Comparison of ENCODE assay signal across 26 cellular contexts in genomic region chr4:91961504-91961903, GRCh38.
DNase-seq lines count a peak whose midpoint lies in the region; ATAC-seq lines count a peak whose summit lies in the region.
"Had no signal": no experiment of that assay in that cellular context is flagged by ENCODE, and none has a peak within 500 bp of the region (broad histone marks: within the 10 kb centered on the region; RNA-seq: fewer than 3 reads in every experiment).

No MANE protein-coding gene starts in this region.

- H3K27me3 Mint-ChIP-seq in activated T-cell treated with anti-CD3 and anti-CD28 coated beads, Interleukin-2, amount 50 U/mL, for 4 hours (ENCODE audit: low read depth), result no peaks in the 10 kb centered on the region
- H3K27me3 Mint-ChIP-seq: activated CD4-positive, alpha-beta memory T cell treated with anti-CD3 and anti-CD28 coated beads, Interleukin-2, amount 10 ng/mL, durations not matched to agents 7 days and 5 days; CD4-positive, alpha-beta T cell; progenitor cell of endocrine pancreas; T-helper 17 cell had no signal

- no peaks in the 10 kb centered on the region for H3K4me1 Mint-ChIP-seq in activated T-cell treated with anti-CD3 and anti-CD28 coated beads, Interleukin-2, amount 50 U/mL, for 4 hours (ENCODE audit: low read depth)
- H3K4me1 Mint-ChIP-seq: activated CD4-positive, alpha-beta memory T cell treated with anti-CD3 and anti-CD28 coated beads, Interleukin-2, amount 10 ng/mL, durations not matched to agents 7 days and 5 days; T-helper 17 cell had no signal

- H3K9me3 Mint-ChIP-seq in activated T-cell treated with anti-CD3 and anti-CD28 coated beads, Interleukin-2, amount 50 U/mL, for 4 hours, result peaks cover 9% of the 10 kb centered on the region
- H3K9me3 Mint-ChIP-seq: activated CD4-positive, alpha-beta memory T cell treated with anti-CD3 and anti-CD28 coated beads, Interleukin-2, amount 10 ng/mL, durations not matched to agents 7 days and 5 days had no signal

- H3K4me3 Mint-ChIP-seq in activated T-cell treated with anti-CD3 and anti-CD28 coated beads, Interleukin-2, amount 50 U/mL, for 4 hours, result no peak overlapping the region
- H3K4me3 Mint-ChIP-seq: activated CD4-positive, alpha-beta memory T cell treated with anti-CD3 and anti-CD28 coated beads, Interleukin-2, amount 10 ng/mL, durations not matched to agents 7 days and 5 days; CD4-positive, alpha-beta T cell; T-helper 17 cell had no signal

- ATAC-seq in activated T-cell treated with anti-CD3 and anti-CD28 coated beads, Interleukin-2, amount 50 U/mL, for 4 hours, result no peak
- ATAC-seq: activated naive CD4-positive, alpha-beta T cell treated with anti-CD3 and anti-CD28 coated beads, Interleukin-2, amount 50 U/mL, for 72 hours; HCT116; right lobe of liver; T-helper 17 cell had no signal

- no peaks in the 10 kb centered on the region for H3K36me3 Mint-ChIP-seq in activated T-cell treated with anti-CD3 and anti-CD28 coated beads, Interleukin-2, amount 50 U/mL, for 4 hours (ENCODE audit: insufficient read depth)
- H3K36me3 Mint-ChIP-seq: activated naive CD4-positive, alpha-beta T cell treated with anti-CD3 and anti-CD28 coated beads, Interleukin-2, amount 50 U/mL, for 72 hours had no signal

- peak; percentile 6 for DNase-seq in DMS53 (lab: John Stamatoyannopoulos, UW)
- no peak for DNase-seq in DMS53 treated with DMSO at 0.1 percent for 48 hours (lab: John Stamatoyannopoulos, UW; ENCODE audit: unreplicated experiment)
- peak; percentile 41 for DNase-seq in amniotic epithelial cell (ENCODE audit: low read depth)
- peak; percentile 59 for DNase-seq in fibroblast of peridontal ligament (ENCODE audit: extremely low read depth)
- no peak for DNase-seq in DMS 273 (lab: John Stamatoyannopoulos, UW; ENCODE audit: unreplicated experiment)
- no peak for DNase-seq in NOMO-1 treated with DMSO at 0.1 percent for 48 hours (lab: John Stamatoyannopoulos, UW; ENCODE audit: unreplicated experiment)
- DNase-seq in NCI-H510A (lab: John Stamatoyannopoulos, UW), result no peak
- DNase-seq in activated T-cell treated with anti-CD3 and anti-CD28 coated beads, Interleukin-2, amount 50 U/mL, for 4 hours, result no peak
- DNase-seq: activated CD4-positive, alpha-beta memory T cell treated with anti-CD3 and anti-CD28 coated beads, Interleukin-2, amount 10 ng/mL, durations not matched to agents 7 days and 5 days; activated CD4-positive, alpha-beta T cell treated with anti-CD3 and anti-CD28 coated beads for 1 hour; activated CD8-positive, alpha-beta memory T cell treated with anti-CD3 and anti-CD28 coated beads, Interleukin-2, amount 50 U/mL, for 48 hours; AML-193; CD4-positive, alpha-beta T cell; head of caudate nucleus; NCI-H1417 treated with DMSO at 0.1 percent for 48 hours; NCI-H2081 treated with DMSO at 0.1 percent for 48 hours; NCI-H345; NCI-H82; right lobe of liver; stimulated activated CD4-positive, alpha-beta T cell treated with anti-CD3 and anti-CD28 coated beads, Interleukin-12 subunit alpha, Interleukin-12 subunit beta, amount 100 ng/mL, for 4 hours; stimulated activated CD4-positive, alpha-beta T cell treated with anti-CD3 and anti-CD28 coated beads, Interleukin-4, amount 100 ng/mL, for 1 hour; T-helper 17 cell; upper lobe of left lung had no signal

Comparison
In these comparisons a context has a peak if more than half of its experiments do, and no peak if none do; other contexts are left out.
1. DNase-seq: peak in DMS53 (single experiment), amniotic epithelial cell (single experiment) and fibroblast of peridontal ligament (single experiment); none in DMS53 treated with DMSO at 0.1 percent for 48 hours (single experiment), DMS 273 (single experiment), NOMO-1 treated with DMSO at 0.1 percent for 48 hours (single experiment), NCI-H510A (single experiment) and activated T-cell treated with anti-CD3 and anti-CD28 coated beads, Interleukin-2, amount 50 U/mL, for 4 hours (single experiment).